Comparison of ENCODE assay signal across 8 cellular contexts in the genomic region with DNA sequence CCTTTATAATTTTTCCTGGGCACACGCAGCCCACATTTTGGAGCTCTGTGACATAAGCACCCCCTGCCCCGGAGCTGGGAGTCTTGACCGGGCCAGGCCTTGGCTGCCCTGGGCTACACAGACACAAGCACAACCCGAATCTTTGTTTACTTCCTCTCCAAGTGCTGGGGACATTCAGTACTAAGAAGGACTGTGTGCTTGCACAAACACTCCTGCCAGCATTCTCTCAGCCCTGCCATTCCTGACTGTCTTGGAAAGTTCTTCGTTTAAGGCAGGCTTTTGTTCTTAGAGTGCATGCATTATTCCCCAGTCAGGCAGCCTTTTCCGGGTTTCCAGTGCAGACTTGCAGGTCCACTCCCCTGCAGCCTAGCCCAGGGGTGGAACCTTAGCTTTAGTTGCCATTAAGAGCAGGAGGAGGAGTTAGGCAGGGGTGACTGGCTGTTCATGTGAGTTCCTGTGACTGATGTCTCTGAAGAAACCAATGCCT. TPM values are rescaled to one million over a fixed set of nuclear protein-coding genes. Genes with fewer than 3 reads are reported as not detected.
DNase-seq lines count a peak whose midpoint lies in the region; ATAC-seq and TF ChIP-seq lines count a peak whose summit lies in the region.

No MANE protein-coding gene starts in this region.

- CTCF ChIA-PET in IMR-90 (lab: Yijun Ruan, JAX) (interaction anchor here (1.8 kb wide), 1 partner anchor 9 kb away, joined by 9 read pairs; no protein-coding TSS in a partner anchor), WTC11 (lab: Charles Lee) (interaction anchor here (0.5 to 1.2 kb wide), 4 partner anchors 15 to 304 kb away, joined by 3 read pairs; no protein-coding TSS in a partner anchor)

- peaks cover 24 to 75% of the 10 kb centered on the region in 2 experiments for H3K79me1 ChIP-seq in IMR-90 (ENCODE audit: low read depth in 1 of 2, low read length in 2 of 2)

- intact Hi-C loops in CD14-positive monocyte (cut with micrococcal nuclease): loop anchor here in 1 of 2 donors (5.0 kb wide), 1 partner anchor 33 kb away; no protein-coding TSS in a partner anchor
- intact Hi-C loops in IMR-90 (cut with micrococcal nuclease): no loop called here

- peak overlapping the region; percentile 7 for H3K4me2 ChIP-seq in IMR-90 (ENCODE audit: low read depth, low read length)

- peak overlapping the region in 1 of 2 donors; percentile 24 for H3K4me3 Mint-ChIP-seq in CD14-positive monocyte
- H3K4me3 Mint-ChIP-seq in WTC11: peak overlapping the region; percentile 46

- H3K4me1 ChIP-seq in IMR-90 (ENCODE audit: control insufficient read depth, insufficient read depth, low read length): peaks cover 43% of the 10 kb centered on the region
- H3K4me1 ChIP-seq in cardiac muscle cell (ENCODE audit: low read depth): peaks cover 55% of the 10 kb centered on the region

- H4K20me1 ChIP-seq in IMR-90 (ENCODE audit: insufficient read depth, low read length): peaks cover 83% of the 10 kb centered on the region

- H2BK20ac ChIP-seq in IMR-90 (ENCODE audit: low read depth, low read length): 0 out of 2 replicates have a peak overlapping the region, but pooled peaks have one; percentile 8

- DNase-seq in CD14-positive monocyte (ENCODE audit: low spot score) (no peak), IMR-90 (peak; percentile 63), WTC11 (ENCODE audit: low spot score) (peak; percentile 76), cardiac muscle cell (ENCODE audit: low read depth in 1 of 2, low spot score in 1 of 2) (peak; percentile 71 to 88), omental fat pad (ENCODE audit: low spot score) (no peak)

- peak overlapping the region; percentile 28; the same call in 1 of the 2 replicates for H3K56ac ChIP-seq in IMR-90 (ENCODE audit: extremely low read depth, insufficient read depth, low read length)

- H2BK5ac ChIP-seq in IMR-90 (ENCODE audit: low read depth, low read length, poor library complexity, severe bottlenecking): peak overlapping the region; percentile 85

- no peak overlapping the region for H2AK5ac ChIP-seq in IMR-90 (ENCODE audit: low read depth, low read length)

- peak overlapping the region; percentile 38; the same call in 1 of the 2 replicates for H3K27ac ChIP-seq in IMR-90 (ENCODE audit: insufficient read depth, low read length)
- H3K27ac ChIP-seq in cardiac muscle cell: peak overlapping the region; percentile 83

- peak overlapping the region; percentile 19; the same call in 1 of the 2 replicates for H4K5ac ChIP-seq in IMR-90 (ENCODE audit: low read depth, low read length)

- H2BK120ac ChIP-seq in IMR-90 (ENCODE audit: low read depth, low read length): peak overlapping the region; percentile 50

- ATAC-seq in IMR-90 (ENCODE audit: low read depth) (peak; percentile 21), WTC11 (peak; percentile 97), omental fat pad (ENCODE audit: low FRiP score) (peak; percentile 45), HG03135 (IDR thresholded peaks at IDR 0.05; ENCODE audit: unreplicated experiment) (no peak), GM18520 (IDR thresholded peaks at IDR 0.05; ENCODE audit: unreplicated experiment) (no peak), GM21360 (IDR thresholded peaks at IDR 0.05; ENCODE audit: unreplicated experiment) (no peak)

- POLR2A ChIA-PET in IMR-90 (lab: Charles Lee; ENCODE audit: unreplicated experiment): no interaction called here
- POLR2A ChIA-PET in WTC11 (lab: Charles Lee): interaction anchor here (0.9 to 1.0 kb wide), 2 partner anchors 10 to 31 kb away, joined by 3 read pairs; no protein-coding TSS in a partner anchor

- H3K27ac Mint-ChIP-seq in CD14-positive monocyte (peak overlapping the region; percentile 73 to 90 (median 78)), WTC11 (peak overlapping the region; percentile 99)

- peak overlapping the region; percentile 57 for H3K4ac ChIP-seq in IMR-90 (ENCODE audit: low read depth, low read length)

- no TSS peak for BruUV-seq in IMR-90 (replicated peaks; lab: Mats Ljungman, UMichigan)

- peak overlapping the region; percentile 89 for H3K23ac ChIP-seq in IMR-90 (ENCODE audit: low read depth, low read length)

- no peak overlapping the region for H4K91ac ChIP-seq in IMR-90 (ENCODE audit: insufficient read depth, low read depth, low read length)

- H3K9ac ChIP-seq in IMR-90 (ENCODE audit: low read depth, low read length): no peak overlapping the region

- in situ Hi-C loops in IMR-90 (cut with MboI; ENCODE audit: low sequenced_read_pairs): no loop called here

- no peak overlapping the region for H2AFZ ChIP-seq in IMR-90 (replicated peaks; ENCODE audit: low read length, poor library complexity)

- no peak for TF ChIP-seq RAD21 in IMR-90 (IDR thresholded peaks at IDR 0.05; ENCODE audit: low read length)

- H3K4me1 Mint-ChIP-seq in CD14-positive monocyte: peaks cover 77% of the 10 kb centered on the region
- H3K4me1 Mint-ChIP-seq in WTC11: peaks cover 69% of the 10 kb centered on the region

- dilution Hi-C loops in IMR-90 (cut with HindIII; ENCODE audit: low sequenced_read_pairs, unreplicated experiment): no loop called here

- 0 out of 2 replicates have a peak overlapping the region, but pooled peaks have one; percentile 8 for H3K18ac ChIP-seq in IMR-90 (ENCODE audit: low read depth, low read length)

- peak overlapping the region in 1 of 2 experiments; percentile 27; a peak in 1 of 4 replicates for H4K8ac ChIP-seq in IMR-90 (ENCODE audit: low read depth in 2 of 2, low read length in 2 of 2)

- 0 out of 3 replicates have a peak overlapping the region, but pooled peaks have one; percentile 7 for H2BK15ac ChIP-seq in IMR-90 (ENCODE audit: low read depth, low read length)

- no peak overlapping the region for H3K4me3 ChIP-seq in IMR-90 (ENCODE audit: insufficient read depth, low read depth, low read length)
- no peak overlapping the region for H3K4me3 ChIP-seq in cardiac muscle cell

- H3K9me3 Mint-ChIP-seq in CD14-positive monocyte (no peaks in the 10 kb centered on the region), WTC11 (no peaks in the 10 kb centered on the region)

- H3K27me3 ChIP-seq in IMR-90 (ENCODE audit: control insufficient read depth, insufficient read depth, low read length) (no peaks in the 10 kb centered on the region), cardiac muscle cell (no peaks in the 10 kb centered on the region)

- peak overlapping the region; percentile 56; the same call in 1 of the 2 replicates for H3K14ac ChIP-seq in IMR-90 (replicated peaks; ENCODE audit: low read depth, low read length)

- no peak for TF ChIP-seq POLR2A in IMR-90 (IDR thresholded peaks at IDR 0.05; ENCODE audit: low read depth, low read length)

- H2AK9ac ChIP-seq in IMR-90 (replicated peaks; ENCODE audit: low read depth, low read length, poor library complexity): no peak overlapping the region

- H3K36me3 ChIP-seq in IMR-90 (ENCODE audit: control insufficient read depth, insufficient read depth, low read length) (peaks cover 1% of the 10 kb centered on the region; the same call in 1 of the 2 replicates), cardiac muscle cell (no peaks in the 10 kb centered on the region)

- H3K36me3 Mint-ChIP-seq in CD14-positive monocyte (peaks cover 21 to 26% of the 10 kb centered on the region in 2 donors), WTC11 (no peaks in the 10 kb centered on the region)

- TF ChIP-seq CTCF in CD14-positive monocyte (IDR thresholded peaks at IDR 0.05): no peak
- no peak for TF ChIP-seq CTCF in IMR-90 (conservative IDR thresholded peaks at IDR 0.05; ENCODE audit: low read depth, low read length)
- TF ChIP-seq CTCF in WTC11 (IDR thresholded peaks at IDR 0.05): no peak
- no peak for TF ChIP-seq CTCF in cardiac muscle cell (IDR thresholded peaks at IDR 0.05; ENCODE audit: low read depth, low read length)
- TF ChIP-seq CTCF in omental fat pad (IDR thresholded peaks at IDR 0.05): no peak

- WGBS in IMR-90 (ENCODE audit: extremely low coverage in 2 of 2, insufficient read length in 1 of 2), 2 experiments: no CpG with 5 or more reads among the region's 6 CpGs

- H3K9me1 ChIP-seq in IMR-90 (ENCODE audit: insufficient read depth, low read length): peaks cover 36% of the 10 kb centered on the region

- no peaks in the 10 kb centered on the region for H3K9me3 ChIP-seq in IMR-90 (ENCODE audit: control insufficient read depth, insufficient read depth, low read length)
- no peaks in the 10 kb centered on the region for H3K9me3 ChIP-seq in cardiac muscle cell (ENCODE audit: low read depth)

- H3K27me3 Mint-ChIP-seq in CD14-positive monocyte (ENCODE audit: low read depth in 3 of 3): peaks cover 0 to 3% (median 2%) of the 10 kb centered on the region in 3 donors
- H3K27me3 Mint-ChIP-seq in WTC11 (ENCODE audit: low read depth): no peaks in the 10 kb centered on the region

TF ChIP-seq in IMR-90, 13 proteins besides CTCF, POLR2A, EP300 and RAD21:
- TF ChIP-seq RCOR1 (IDR thresholded peaks at IDR 0.05; ENCODE audit: insufficient replicate concordance, low read length) (no peak), CEBPB (IDR thresholded peaks at IDR 0.05; ENCODE audit: low read depth, low read length) (no peak), BHLHE40 (IDR thresholded peaks at IDR 0.05; ENCODE audit: low read depth, low read length) (no peak)

TF ChIP-seq in WTC11, 78 proteins besides CTCF, POLR2A, EP300 and RAD21 (continues in another document):
- no peak for TF ChIP-seq SP1 (CRISPR knock-in tag; conservative IDR thresholded peaks at IDR 0.05)
- no peak for TF ChIP-seq MYBL2 (CRISPR knock-in tag; IDR thresholded peaks at IDR 0.05)
- peak; percentile 44; the same call in 1 of the 2 replicates for TF ChIP-seq FOXK1 (CRISPR knock-in tag; IDR thresholded peaks at IDR 0.05)
- TF ChIP-seq ESRRA (CRISPR knock-in tag; IDR thresholded peaks at IDR 0.05; ENCODE audit: borderline replicate concordance): no peak

RNA-seq across cellular contexts. Expression of a gene that starts 28.6 kb away (rescaled TPM):
- 10 to 100 TPM; 15.4 to 17.5 TPM for polyA plus RNA-seq in CD14-positive monocyte
- total RNA-seq in IMR-90 (2012; rRNA removed): 35.3 and 38.7 TPM in 2 replicates
- 17.5 and 19.1 TPM in 2 replicates for polyA plus RNA-seq in IMR-90 (2012; rRNA removed)
- polyA plus RNA-seq in IMR-90 (2012; cell fraction: cytosol; rRNA removed): 12.9 and 22.4 TPM in 2 replicates
- polyA plus RNA-seq in IMR-90 (2012; cell fraction: nucleus; rRNA removed; ENCODE audit: low replicate concordance): 13.2 and 15.6 TPM in 2 replicates
- 15.6 to 18.1 TPM (median 17.8 TPM) in 3 replicates for total RNA-seq in WTC11 (2021)
- 17.1 and 20.8 TPM in 2 replicates for total RNA-seq in cardiac muscle cell
- polyA plus RNA-seq in cardiac muscle cell: 20.2 and 26.5 TPM in 2 replicates
- 100 to 1,000 TPM in 3 of 4 donors, 10 to 100 TPM in 1; 92.9 to 129 (median 113) TPM for total RNA-seq in omental fat pad

Comparison
In these comparisons a context has a peak if more than half of its experiments do, and no peak if none do; other contexts are left out.
1. DNase-seq: peak in IMR-90 (single experiment), WTC11 (single experiment) and cardiac muscle cell (2 of 2); none in CD14-positive monocyte (single experiment) and omental fat pad (single experiment).
2. ATAC-seq: peak in IMR-90 (single experiment), WTC11 (single experiment) and omental fat pad (single experiment); none in HG03135 (single experiment), GM18520 (single experiment) and GM21360 (single experiment).